ENCODE assay signal across 8 cellular contexts in the genomic region with DNA sequence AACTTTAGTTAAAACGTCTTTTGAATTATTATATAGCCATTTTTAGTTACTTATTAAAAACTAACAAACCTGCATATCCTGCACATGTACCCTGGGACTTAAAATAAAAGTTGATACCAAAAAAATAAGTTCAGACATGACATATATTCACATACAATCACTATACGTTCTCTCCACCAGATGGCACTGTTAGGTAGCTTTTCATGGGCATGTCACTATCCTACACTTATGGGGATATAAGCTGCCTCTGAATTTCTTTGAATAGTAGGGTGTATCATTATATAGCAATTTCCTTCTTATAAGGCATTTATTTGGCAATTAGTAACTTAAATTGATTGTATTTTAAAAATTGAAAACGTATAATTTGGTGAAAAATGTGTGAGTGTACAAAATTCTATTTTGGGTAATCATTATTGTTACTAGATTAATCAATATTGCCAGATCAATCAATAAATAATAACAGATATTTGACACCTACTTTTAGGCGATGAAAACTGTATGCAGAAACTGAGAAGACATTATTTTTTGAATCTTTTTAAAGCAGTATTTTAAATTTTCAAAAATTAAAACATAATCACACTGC. TPM values are rescaled to one million over a fixed set of nuclear protein-coding genes. Genes with fewer than 3 reads are reported as not detected.
DNase-seq lines count a peak whose midpoint lies in the region; ATAC-seq and TF ChIP-seq lines count a peak whose summit lies in the region.

No MANE protein-coding gene starts in this region.

- DNase-seq in EH (ENCODE audit: low read depth) (peak; percentile 76), NCI-H524 treated with DMSO at 0.1 percent for 48 hours (lab: John Stamatoyannopoulos, UW) (peak; percentile 12), pons (ENCODE audit: low spot score) (peak; percentile 86)
- DNase-seq in activated CD4-positive, alpha-beta T cell treated with anti-CD3 and anti-CD28 coated beads, Interleukin-2, amount 50 U/mL, for 48 hours, result peak; percentile 8 to 24
- no peak for DNase-seq in activated CD8-positive, alpha-beta memory T cell treated with anti-CD3 and anti-CD28 coated beads, Interleukin-2, amount 50 U/mL, for 4 hours

- WGBS in gastroesophageal sphincter (ENCODE audit: low coverage in 1 of 2), 2 donors, result 0 to 1% methylated on average over 4 of the region's 4 CpGs

- no peak for TF ChIP-seq POLR2A in gastroesophageal sphincter (IDR thresholded peaks at IDR 0.05)

- no peak for TF ChIP-seq EP300 in gastroesophageal sphincter (IDR thresholded peaks at IDR 0.05)

- no peak overlapping the region for H3K27ac ChIP-seq in gastroesophageal sphincter

- peak; percentile 85 for ATAC-seq in GM19467 (IDR thresholded peaks at IDR 0.05; ENCODE audit: unreplicated experiment)
- peak; percentile 85 for ATAC-seq in HG03571 (IDR thresholded peaks at IDR 0.05; ENCODE audit: unreplicated experiment)
- ATAC-seq in gastroesophageal sphincter, result no peak

- H3K27me3 ChIP-seq in gastroesophageal sphincter, result peaks cover 6% of the 10 kb centered on the region

- H3K36me3 ChIP-seq in gastroesophageal sphincter, result no peaks in the 10 kb centered on the region

- TF ChIP-seq CTCF in gastroesophageal sphincter (IDR thresholded peaks at IDR 0.05), result peak; percentile 54 to 68 (median 66)

- no peak overlapping the region for H3K4me3 ChIP-seq in gastroesophageal sphincter

- H3K4me1 ChIP-seq in gastroesophageal sphincter, result no peaks in the 10 kb centered on the region

- H3K9me3 ChIP-seq in gastroesophageal sphincter, result no peaks in the 10 kb centered on the region

RNA-seq across cellular contexts. Expression of gene OR10A7, which starts 31.8 kb away (rescaled TPM):
- not detected for total RNA-seq in gastroesophageal sphincter

RNA-seq across cellular contexts. Expression of gene OR6C74, which starts 55.3 kb away (rescaled TPM):
- total RNA-seq in gastroesophageal sphincter, result not detected
